ENCODE assay signal across 22 cellular contexts in genomic region chr11:71393283-71393682, GRCh38.
"Had no signal": no experiment of that assay in that cellular context is flagged by ENCODE, and none has a peak within 500 bp of the region (broad histone marks: within the 10 kb centered on the region; RNA-seq: fewer than 3 reads in every experiment).

No MANE protein-coding gene starts in this region.

- H3K27ac ChIP-seq: coronary artery, dorsolateral prefrontal cortex, esophagus muscularis mucosa, foreskin keratinocyte, gastroesophageal sphincter, heart left ventricle, hepatocyte, left lung, lower lobe of right lung had no signal

- H3K4me3 ChIP-seq: coronary artery, dorsolateral prefrontal cortex, esophagus muscularis mucosa, gastroesophageal sphincter, heart left ventricle, hepatocyte, left lung, lower lobe of right lung, mucosa of descending colon had no signal

- H2AFZ ChIP-seq: hepatocyte had no signal

- FAIRE-seq: colon, endothelial cell of umbilical vein, frontal cortex, islet of Langerhans, keratinocyte had no signal

- DNase-seq: dermis blood vessel endothelial cell; dorsolateral prefrontal cortex; effector CD4-positive, alpha-beta T cell; effector memory CD4-positive, alpha-beta T cell; foreskin keratinocyte; heart left ventricle; hypothalamus; left cardiac atrium; left lung; left ventricle myocardium superior; lower lobe of right lung; mesenchymal stem cell; mucosa of descending colon had no signal

- H3K4me1 ChIP-seq: esophagus muscularis mucosa, foreskin keratinocyte, gastroesophageal sphincter, heart left ventricle, left lung, lower lobe of right lung had no signal

- H3K79me2 ChIP-seq: hepatocyte had no signal

- H3K4me2 ChIP-seq: hepatocyte had no signal

- ATAC-seq: foreskin keratinocyte, gastroesophageal sphincter, heart left ventricle, left cardiac atrium, left lung, left ventricle myocardium superior, lower lobe of right lung, mucosa of descending colon had no signal

- H3K36me3 ChIP-seq: esophagus muscularis mucosa, gastroesophageal sphincter, heart left ventricle, left lung, lower lobe of right lung had no signal

- H3K9me3 ChIP-seq: esophagus muscularis mucosa, gastroesophageal sphincter, heart left ventricle, left lung, lower lobe of right lung, mucosa of descending colon had no signal
